In the genomic region with DNA sequence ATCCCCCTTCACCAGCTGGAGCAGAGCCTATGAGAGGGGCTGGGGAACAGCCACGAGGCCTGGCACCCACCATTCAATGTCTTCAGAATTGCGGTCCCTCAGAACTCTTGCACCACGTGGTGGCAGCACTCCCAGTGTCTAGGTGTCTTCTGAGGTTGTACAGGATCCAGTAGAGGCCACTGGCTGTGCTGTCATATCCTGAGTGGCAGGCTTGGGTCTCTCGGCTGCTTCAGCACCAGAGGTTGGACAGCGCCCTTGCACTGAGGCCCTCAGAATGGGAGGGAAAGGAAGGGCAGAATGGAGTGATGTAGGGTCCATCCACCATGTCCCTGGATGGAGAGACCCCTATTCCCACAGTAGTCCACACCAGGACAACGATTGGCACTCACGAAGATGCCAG, we compare ENCODE assay signal across 14 cellular contexts.
DNase-seq lines count a peak whose midpoint lies in the region; ATAC-seq and TF ChIP-seq lines count a peak whose summit lies in the region.
"Had no signal": no experiment of that assay in that cellular context is flagged by ENCODE, and none has a peak within 500 bp of the region (broad histone marks: within the 10 kb centered on the region; RNA-seq: fewer than 3 reads in every experiment).

No MANE protein-coding gene starts in this region.

- WGBS in mesenchymal stem cell = 59% methylated on average over 7 of the region's 7 CpGs

- H3K18ac ChIP-seq in mesenchymal stem cell (ENCODE audit: low read depth in 1 of 2, low read length in 2 of 2) = no peak overlapping the region

- DNase-seq in activated T-cell treated with anti-CD3 and anti-CD28 coated beads, Interleukin-2, amount 50 U/mL, for 48 hours = peak; percentile 23 to 28
- no peak for DNase-seq in activated T-cell treated with anti-CD3 and anti-CD28 coated beads, Interleukin-2, amount 50 U/mL, for 24 hours
- DNase-seq in HuH-7.5 (ENCODE audit: low spot score) (peak; percentile 11), SK-MEL-5 (ENCODE audit: low read depth, low spot score) (peak; percentile 9), nephron progenitor cell (peak; percentile 18), mesenchymal stem cell (no peak), AG08396 (ENCODE audit: low spot score) (no peak), omental fat pad (ENCODE audit: low spot score) (no peak)
- DNase-seq: BE2C; esophagus squamous epithelium; naive thymus-derived CD4-positive, alpha-beta T cell; NCI-H2171; stimulated activated CD4-positive, alpha-beta T cell treated with anti-CD3 and anti-CD28 coated beads, Interleukin-12 subunit alpha, Interleukin-12 subunit beta, amount 100 ng/mL, for 4 hours had no signal

- no peak overlapping the region for H3K4ac ChIP-seq in mesenchymal stem cell (ENCODE audit: low read depth in 1 of 2, low read length in 2 of 2)

- H3K23ac ChIP-seq in mesenchymal stem cell (ENCODE audit: low read length in 2 of 2) = no peak overlapping the region

- no peak for ATAC-seq in omental fat pad (ENCODE audit: low FRiP score)
- ATAC-seq: naive thymus-derived CD4-positive, alpha-beta T cell; stimulated activated effector memory CD8-positive, alpha-beta T cell treated with anti-CD3 and anti-CD28 coated beads, Interleukin-12 subunit alpha, Interleukin-12 subunit beta, amount 100 ng/mL, for 72 hours had no signal

- H3K79me1 ChIP-seq in mesenchymal stem cell (replicated peaks; ENCODE audit: low read length, poor library complexity, severe bottlenecking) = no peaks in the 10 kb centered on the region

- H3K4me1 Mint-ChIP-seq in activated T-cell treated with anti-CD3 and anti-CD28 coated beads, Interleukin-2, amount 50 U/mL, for 24 hours (ENCODE audit: low read depth) = peaks cover 5% of the 10 kb centered on the region
- no peaks in the 10 kb centered on the region for H3K4me1 Mint-ChIP-seq in nephron progenitor cell
- H3K4me1 Mint-ChIP-seq: stimulated activated effector memory CD8-positive, alpha-beta T cell treated with anti-CD3 and anti-CD28 coated beads, Interleukin-12 subunit alpha, Interleukin-12 subunit beta, amount 100 ng/mL, for 72 hours had no signal

- H3K4me2 ChIP-seq in mesenchymal stem cell (ENCODE audit: low read length, poor library complexity, severe bottlenecking) = no peak overlapping the region

- no peak overlapping the region for H4K8ac ChIP-seq in mesenchymal stem cell (ENCODE audit: low read length)

- no peak overlapping the region for H2BK5ac ChIP-seq in mesenchymal stem cell (ENCODE audit: low read depth, low read length, poor library complexity, severe bottlenecking)

- H3K4me3 ChIP-seq in mesenchymal stem cell (ENCODE audit: insufficient read depth in 1 of 2, low read depth in 1 of 2, low read length in 2 of 2) = no peak overlapping the region
- H3K4me3 ChIP-seq: esophagus squamous epithelium had no signal

- TF ChIP-seq CTCF in nephron progenitor cell (IDR thresholded peaks at IDR 0.05) (no peak), omental fat pad (IDR thresholded peaks at IDR 0.05) (no peak)

- in situ Hi-C loops in SK-MEL-5 (cut with HindIII; ENCODE audit: low pct_unique_long_range_greater_than_20kb, low sequenced_read_pairs) = no loop called here

- no peak overlapping the region for H3K27ac ChIP-seq in mesenchymal stem cell (ENCODE audit: low read length, poor library complexity, severe bottlenecking)
- H3K27ac ChIP-seq: esophagus squamous epithelium had no signal

- no peaks in the 10 kb centered on the region for H3K27me3 ChIP-seq in mesenchymal stem cell (ENCODE audit: control insufficient read depth in 1 of 2, insufficient read depth in 1 of 2, low read length in 2 of 2)
- H3K27me3 ChIP-seq: BE2C, esophagus squamous epithelium had no signal

- H3K27ac Mint-ChIP-seq in activated T-cell treated with anti-CD3 and anti-CD28 coated beads, Interleukin-2, amount 50 U/mL, for 24 hours = no peak overlapping the region
- no peak overlapping the region for H3K27ac Mint-ChIP-seq in nephron progenitor cell
- H3K27ac Mint-ChIP-seq: naive thymus-derived CD4-positive, alpha-beta T cell; stimulated activated effector memory CD8-positive, alpha-beta T cell treated with anti-CD3 and anti-CD28 coated beads, Interleukin-12 subunit alpha, Interleukin-12 subunit beta, amount 100 ng/mL, for 72 hours had no signal

- no peaks in the 10 kb centered on the region for H3K27me3 Mint-ChIP-seq in activated T-cell treated with anti-CD3 and anti-CD28 coated beads, Interleukin-2, amount 50 U/mL, for 24 hours
- H3K27me3 Mint-ChIP-seq in nephron progenitor cell (ENCODE audit: low read depth, poor library complexity) = no peaks in the 10 kb centered on the region

- peaks cover 2% of the 10 kb centered on the region for H3K9me3 Mint-ChIP-seq in activated T-cell treated with anti-CD3 and anti-CD28 coated beads, Interleukin-2, amount 50 U/mL, for 24 hours
- H3K9me3 Mint-ChIP-seq in nephron progenitor cell = peaks cover 87% of the 10 kb centered on the region

- H2AK5ac ChIP-seq in mesenchymal stem cell (ENCODE audit: low read length, severe bottlenecking) = no peak overlapping the region

- H3K14ac ChIP-seq in mesenchymal stem cell (ENCODE audit: low read length in 2 of 2) = no peak overlapping the region

- no peak overlapping the region for H3K4me3 Mint-ChIP-seq in activated T-cell treated with anti-CD3 and anti-CD28 coated beads, Interleukin-2, amount 50 U/mL, for 24 hours
- no peak overlapping the region for H3K4me3 Mint-ChIP-seq in nephron progenitor cell
- H3K4me3 Mint-ChIP-seq: naive thymus-derived CD4-positive, alpha-beta T cell; stimulated activated effector memory CD8-positive, alpha-beta T cell treated with anti-CD3 and anti-CD28 coated beads, Interleukin-12 subunit alpha, Interleukin-12 subunit beta, amount 100 ng/mL, for 72 hours had no signal

- no peak overlapping the region for H2BK12ac ChIP-seq in mesenchymal stem cell (ENCODE audit: low read length in 2 of 2)

- H3K36me3 ChIP-seq in mesenchymal stem cell (ENCODE audit: control insufficient read depth in 1 of 2, insufficient read depth in 2 of 2, low read depth in 1 of 2, low read length in 2 of 2) = no peaks in the 10 kb centered on the region
- H3K36me3 ChIP-seq: BE2C, esophagus squamous epithelium had no signal

- H2BK120ac ChIP-seq in mesenchymal stem cell (ENCODE audit: low read depth, low read length) = no peak overlapping the region

- no peaks in the 10 kb centered on the region for H3K9me3 ChIP-seq in mesenchymal stem cell (ENCODE audit: control insufficient read depth, low read length)
- H3K9me3 ChIP-seq: BE2C, esophagus squamous epithelium had no signal

- no peaks in the 10 kb centered on the region for H3K36me3 Mint-ChIP-seq in activated T-cell treated with anti-CD3 and anti-CD28 coated beads, Interleukin-2, amount 50 U/mL, for 24 hours (ENCODE audit: low read depth)
- no peaks in the 10 kb centered on the region for H3K36me3 Mint-ChIP-seq in nephron progenitor cell (ENCODE audit: low read depth)
- H3K36me3 Mint-ChIP-seq: naive thymus-derived CD4-positive, alpha-beta T cell; stimulated activated effector memory CD8-positive, alpha-beta T cell treated with anti-CD3 and anti-CD28 coated beads, Interleukin-12 subunit alpha, Interleukin-12 subunit beta, amount 100 ng/mL, for 72 hours had no signal

- H4K91ac ChIP-seq in mesenchymal stem cell (ENCODE audit: low read length) = no peak overlapping the region

- H3K4me1 ChIP-seq in mesenchymal stem cell (ENCODE audit: control insufficient read depth, insufficient read depth, low read depth, low read length) = no peaks in the 10 kb centered on the region
- H3K4me1 ChIP-seq: BE2C, esophagus squamous epithelium had no signal

- H2AFZ ChIP-seq in mesenchymal stem cell (ENCODE audit: low read depth, low read length) = no peak overlapping the region

- no peak overlapping the region for H3K9ac ChIP-seq in mesenchymal stem cell (ENCODE audit: low read length)

- H2BK15ac ChIP-seq in mesenchymal stem cell (ENCODE audit: low read depth, poor library complexity, severe bottlenecking) = no peak overlapping the region

Comparison
In these comparisons a context has a peak if more than half of its experiments do, and no peak if none do; other contexts are left out.
1. DNase-seq: peak in activated T-cell treated with anti-CD3 and anti-CD28 coated beads, Interleukin-2, amount 50 U/mL, for 48 hours (2 of 2), HuH-7.5 (single experiment), SK-MEL-5 (single experiment) and nephron progenitor cell (single experiment); none in activated T-cell treated with anti-CD3 and anti-CD28 coated beads, Interleukin-2, amount 50 U/mL, for 24 hours (single experiment), mesenchymal stem cell (single experiment), AG08396 (single experiment) and omental fat pad (single experiment).